1 cellular context compared by ENCODE assay signal in genomic region chr11:9711454-9712307, GRCh38.
TF ChIP-seq lines count a peak whose summit lies in the region.

No MANE protein-coding gene starts in this region.

TF ChIP-seq in WTC11, 78 proteins besides CTCF, POLR2A, EP300 and RAD21:
- TF ChIP-seq OVOL2 (CRISPR knock-in tag; IDR thresholded peaks at IDR 0.05; ENCODE audit: borderline replicate concordance), result no peak
- TF ChIP-seq ZNF219 (CRISPR knock-in tag; IDR thresholded peaks at IDR 0.05; ENCODE audit: borderline replicate concordance), result no peak
- no peak for TF ChIP-seq FOXJ3 (CRISPR knock-in tag; IDR thresholded peaks at IDR 0.05; ENCODE audit: borderline replicate concordance)
- no peak for TF ChIP-seq ZNF416 (CRISPR knock-in tag; IDR thresholded peaks at IDR 0.05)
- TF ChIP-seq, protein P1, sequence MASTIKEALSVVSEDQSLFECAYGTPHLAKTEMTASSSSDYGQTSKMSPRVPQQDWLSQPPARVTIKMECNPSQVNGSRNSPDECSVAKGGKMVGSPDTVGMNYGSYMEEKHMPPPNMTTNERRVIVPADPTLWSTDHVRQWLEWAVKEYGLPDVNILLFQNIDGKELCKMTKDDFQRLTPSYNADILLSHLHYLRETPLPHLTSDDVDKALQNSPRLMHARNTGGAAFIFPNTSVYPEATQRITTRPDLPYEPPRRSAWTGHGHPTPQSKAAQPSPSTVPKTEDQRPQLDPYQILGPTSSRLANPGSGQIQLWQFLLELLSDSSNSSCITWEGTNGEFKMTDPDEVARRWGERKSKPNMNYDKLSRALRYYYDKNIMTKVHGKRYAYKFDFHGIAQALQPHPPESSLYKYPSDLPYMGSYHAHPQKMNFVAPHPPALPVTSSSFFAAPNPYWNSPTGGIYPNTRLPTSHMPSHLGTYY (CRISPR knock-in tag; IDR thresholded peaks at IDR 0.05), result no peak
- no peak for TF ChIP-seq NFYB (CRISPR knock-in tag; conservative IDR thresholded peaks at IDR 0.05; ENCODE audit: low read depth)
